ENCODE assay signal across 30 cellular contexts in genomic region chr10:31905586-31905985, GRCh38.
"Had no signal": no experiment of that assay in that cellular context is flagged by ENCODE, and none has a peak within 500 bp of the region (broad histone marks: within the 10 kb centered on the region; RNA-seq: fewer than 3 reads in every experiment).

No MANE protein-coding gene starts in this region.

- H3K27me3 Mint-ChIP-seq: naive thymus-derived CD4-positive, alpha-beta T cell; natural killer cell treated with Interleukin-12 subunit alpha and Interleukin-12 subunit beta and Interleukin-15 and Interleukin-18, amount 100 ng/mL, for 72 hours; stimulated activated naive CD8-positive, alpha-beta T cell treated with anti-CD3 and anti-CD28 coated beads, Interleukin-15, Interleukin-2, amounts not matched to agents 100 ng/mL and 50 ng/mL, for 24 hours; type B pancreatic cell had no signal

- H3K27ac Mint-ChIP-seq: immature natural killer cell; naive thymus-derived CD4-positive, alpha-beta T cell; natural killer cell treated with Interleukin-12 subunit alpha and Interleukin-12 subunit beta and Interleukin-15 and Interleukin-18, amount 100 ng/mL, for 72 hours; stimulated activated naive CD8-positive, alpha-beta T cell treated with anti-CD3 and anti-CD28 coated beads, Interleukin-15, Interleukin-2, amounts not matched to agents 100 ng/mL and 50 ng/mL, for 24 hours; type B pancreatic cell had no signal

- H3K27me3 ChIP-seq: left lung, ovary, suprapubic skin, tibial artery, uterus had no signal

- ATAC-seq: left colon; left lung; lower lobe of right lung; mucosa of descending colon; naive thymus-derived CD4-positive, alpha-beta T cell; natural killer cell treated with Interleukin-12 subunit alpha and Interleukin-12 subunit beta and Interleukin-15 and Interleukin-18, amount 100 ng/mL, for 72 hours; right cardiac atrium; sciatic nerve had no signal

- H3K36me3 ChIP-seq: ovary, prostate gland, suprapubic skin, thoracic aorta, uterus had no signal

- H3K9me3 ChIP-seq: lower lobe of right lung, mucosa of descending colon, ovary, prostate gland, suprapubic skin, thoracic aorta, tibial artery had no signal

- H3K4me1 ChIP-seq: left lung, lower lobe of right lung, prostate gland, suprapubic skin, uterus had no signal

- H3K27ac ChIP-seq: left lung, lower lobe of right lung, ovary, prostate gland, suprapubic skin, thoracic aorta, tibial artery, uterus had no signal

- FAIRE-seq: islet of Langerhans, kidney had no signal

- DNase-seq: hypothalamus; immature natural killer cell; kidney; left colon; left lung; lower lobe of right lung; mammary epithelial cell; mesendoderm; midbrain; mucosa of descending colon; naive thymus-derived CD4-positive, alpha-beta T cell; ovary; retina; right cardiac atrium; stimulated activated CD4-positive, alpha-beta T cell treated with anti-CD3 and anti-CD28 coated beads, Interleukin-12 subunit alpha, Interleukin-12 subunit beta, amount 100 ng/mL, for 4 hours; stimulated activated CD4-positive, alpha-beta T cell treated with anti-CD3 and anti-CD28 coated beads, Interleukin-15, amount 100 ng/mL, for 24 hours; stimulated activated CD4-positive, alpha-beta T cell treated with anti-CD3 and anti-CD28 coated beads, Interleukin-2, amount 100 ng/mL, for 24 hours; stimulated activated CD4-positive, alpha-beta T cell treated with anti-CD3 and anti-CD28 coated beads, Interleukin-4, amount 100 ng/mL, for 1 hour; stimulated activated naive CD4-positive, alpha-beta T cell; tibial artery; uterus had no signal

- H3K9me3 Mint-ChIP-seq: immature natural killer cell; natural killer cell treated with Interleukin-12 subunit alpha and Interleukin-12 subunit beta and Interleukin-15 and Interleukin-18, amount 100 ng/mL, for 72 hours; stimulated activated naive CD8-positive, alpha-beta T cell treated with anti-CD3 and anti-CD28 coated beads, Interleukin-15, Interleukin-2, amounts not matched to agents 100 ng/mL and 50 ng/mL, for 24 hours had no signal

- H3K4me3 ChIP-seq: left lung, lower lobe of right lung, mucosa of descending colon, ovary, prostate gland, skin epidermis, suprapubic skin, thoracic aorta, tibial artery, uterus had no signal

- H3K4me3 Mint-ChIP-seq: immature natural killer cell; natural killer cell treated with Interleukin-12 subunit alpha and Interleukin-12 subunit beta and Interleukin-15 and Interleukin-18, amount 100 ng/mL, for 72 hours; stimulated activated naive CD8-positive, alpha-beta T cell treated with anti-CD3 and anti-CD28 coated beads, Interleukin-15, Interleukin-2, amounts not matched to agents 100 ng/mL and 50 ng/mL, for 24 hours; type B pancreatic cell had no signal
